In genomic region chr3:170056710-170057454, GRCh38 we compare ENCODE assay signal across 11 cellular contexts. TPM values are rescaled to one million over a fixed set of nuclear protein-coding genes. Genes with fewer than 3 reads are reported as not detected.
DNase-seq lines count a peak whose midpoint lies in the region; ATAC-seq and TF ChIP-seq lines count a peak whose summit lies in the region.
"Had no signal": no experiment of that assay in that cellular context is flagged by ENCODE, and none has a peak within 500 bp of the region (broad histone marks: within the 10 kb centered on the region; RNA-seq: fewer than 3 reads in every experiment).

No MANE protein-coding gene starts in this region.

- TF ChIP-seq POLR2A in Peyer's patch (IDR thresholded peaks at IDR 0.05) = no peak

- peak overlapping the region; percentile 52 for H3K4me3 Mint-ChIP-seq in activated CD8-positive, alpha-beta memory T cell treated with anti-CD3 and anti-CD28 coated beads, Interleukin-2, amount 10 ng/mL, durations not matched to agents 7 days and 5 days
- peak overlapping the region; percentile 63 for H3K4me3 Mint-ChIP-seq in stimulated activated effector memory CD8-positive, alpha-beta T cell treated with anti-CD3 and anti-CD28 coated beads, Interleukin-12 subunit alpha, Interleukin-12 subunit beta, amount 100 ng/mL, for 72 hours
- H3K4me3 Mint-ChIP-seq: activated CD4-positive, alpha-beta T cell treated with anti-CD3 and anti-CD28 coated beads, Interleukin-2, amount 10 ng/mL, durations not matched to agents 7 days and 5 days had no signal

- H3K4me2 ChIP-seq in KMS-11 = peak overlapping the region; percentile 80

- H3K9ac ChIP-seq in KMS-11 = peak overlapping the region; percentile 13; the same call in 1 of the 2 replicates

- peaks cover 5% of the 10 kb centered on the region for H3K36me3 Mint-ChIP-seq in activated CD8-positive, alpha-beta memory T cell treated with anti-CD3 and anti-CD28 coated beads, Interleukin-2, amount 10 ng/mL, durations not matched to agents 7 days and 5 days
- H3K36me3 Mint-ChIP-seq in stimulated activated effector memory CD8-positive, alpha-beta T cell treated with anti-CD3 and anti-CD28 coated beads, Interleukin-12 subunit alpha, Interleukin-12 subunit beta, amount 100 ng/mL, for 72 hours = no peaks in the 10 kb centered on the region

- peak overlapping the region; percentile 51; the same call in 1 of the 2 replicates for H2AFZ ChIP-seq in KMS-11 (ENCODE audit: low read depth)

- CTCF ChIA-PET in activated CD8-positive, alpha-beta memory T cell treated with anti-CD3 and anti-CD28 coated beads, Interleukin-2, amount 10 ng/mL, durations not matched to agents 7 days and 5 days (lab: Charles Lee) = interaction anchor here (1.1 to 2.2 kb wide), 4 partner anchors 11 to 300 kb away, joined by 3 to 6 read pairs (median 4); partner anchors contain the start of genes GPR160 and SKIL

- no peaks in the 10 kb centered on the region for H3K27me3 ChIP-seq in KMS-11 (ENCODE audit: insufficient read depth, low read depth)
- H3K27me3 ChIP-seq in Peyer's patch = no peaks in the 10 kb centered on the region

- H3K27ac Mint-ChIP-seq in activated CD8-positive, alpha-beta memory T cell treated with anti-CD3 and anti-CD28 coated beads, Interleukin-2, amount 10 ng/mL, durations not matched to agents 7 days and 5 days = peak overlapping the region; percentile 77
- H3K27ac Mint-ChIP-seq in stimulated activated effector memory CD8-positive, alpha-beta T cell treated with anti-CD3 and anti-CD28 coated beads, Interleukin-12 subunit alpha, Interleukin-12 subunit beta, amount 100 ng/mL, for 72 hours = peak overlapping the region; percentile 83

- no peak for DNase-seq in activated CD8-positive, alpha-beta memory T cell treated with anti-CD3 and anti-CD28 coated beads, Interleukin-2, amount 10 ng/mL, durations not matched to agents 7 days and 5 days
- no peak for DNase-seq in activated CD8-positive, alpha-beta memory T cell treated with anti-CD3 and anti-CD28 coated beads, Interleukin-2, amount 50 U/mL, for 4 hours
- no peak for DNase-seq in stimulated activated effector memory CD8-positive, alpha-beta T cell treated with anti-CD3 and anti-CD28 coated beads, Interleukin-12 subunit alpha, Interleukin-12 subunit beta, amount 100 ng/mL, for 72 hours (ENCODE audit: low spot score in 2 of 2)
- DNase-seq in Peyer's patch = no peak
- no peak for DNase-seq in putamen (ENCODE audit: low spot score)
- no peak for DNase-seq in OCI-M1 (lab: John Stamatoyannopoulos, UW)
- DNase-seq: activated CD4-positive, alpha-beta T cell treated with anti-CD3 and anti-CD28 coated beads, Interleukin-2, amount 10 ng/mL, durations not matched to agents 7 days and 5 days; GOT3; NCI-H2029 had no signal

- H3K9me3 ChIP-seq in Peyer's patch = no peaks in the 10 kb centered on the region

- H3K9me3 Mint-ChIP-seq in activated CD8-positive, alpha-beta memory T cell treated with anti-CD3 and anti-CD28 coated beads, Interleukin-2, amount 10 ng/mL, durations not matched to agents 7 days and 5 days (ENCODE audit: low read depth) = no peaks in the 10 kb centered on the region
- no peaks in the 10 kb centered on the region for H3K9me3 Mint-ChIP-seq in stimulated activated effector memory CD8-positive, alpha-beta T cell treated with anti-CD3 and anti-CD28 coated beads, Interleukin-12 subunit alpha, Interleukin-12 subunit beta, amount 100 ng/mL, for 72 hours
- H3K9me3 Mint-ChIP-seq: activated CD4-positive, alpha-beta T cell treated with anti-CD3 and anti-CD28 coated beads, Interleukin-2, amount 10 ng/mL, durations not matched to agents 7 days and 5 days had no signal

- peak; percentile 84 for ATAC-seq in activated CD8-positive, alpha-beta memory T cell treated with anti-CD3 and anti-CD28 coated beads, Interleukin-2, amount 10 ng/mL, durations not matched to agents 7 days and 5 days
- peak; percentile 94 for ATAC-seq in HG02610 (IDR thresholded peaks at IDR 0.05; ENCODE audit: unreplicated experiment)
- ATAC-seq in stimulated activated effector memory CD8-positive, alpha-beta T cell treated with anti-CD3 and anti-CD28 coated beads, Interleukin-12 subunit alpha, Interleukin-12 subunit beta, amount 100 ng/mL, for 72 hours = peak; percentile 96

- H3K27me3 Mint-ChIP-seq in activated CD8-positive, alpha-beta memory T cell treated with anti-CD3 and anti-CD28 coated beads, Interleukin-2, amount 10 ng/mL, durations not matched to agents 7 days and 5 days = no peaks in the 10 kb centered on the region
- H3K27me3 Mint-ChIP-seq: activated CD4-positive, alpha-beta T cell treated with anti-CD3 and anti-CD28 coated beads, Interleukin-2, amount 10 ng/mL, durations not matched to agents 7 days and 5 days had no signal

- H4K20me1 ChIP-seq in KMS-11 (ENCODE audit: insufficient read depth) = no peaks in the 10 kb centered on the region

- H3K4me1 ChIP-seq in KMS-11 (ENCODE audit: low read depth, poor library complexity, severe bottlenecking) (peaks cover 50% of the 10 kb centered on the region), Peyer's patch (no peaks in the 10 kb centered on the region)

- H3K79me2 ChIP-seq in KMS-11 (ENCODE audit: insufficient read depth, low read depth) = no peaks in the 10 kb centered on the region

- TF ChIP-seq CTCF in KMS-11 (conservative IDR thresholded peaks at IDR 0.05; ENCODE audit: low read depth, low read length) (no peak), Peyer's patch (IDR thresholded peaks at IDR 0.05) (no peak)

- H3K36me3 ChIP-seq in KMS-11 (ENCODE audit: insufficient read depth) (no peaks in the 10 kb centered on the region), Peyer's patch (peaks cover 0 to under 1% (median 0%) of the 10 kb centered on the region in 3 donors)

- H3K27ac ChIP-seq in KMS-11 (peak overlapping the region; percentile 62), Peyer's patch (no peak overlapping the region)

- H3K4me3 ChIP-seq in KMS-11 (IDR thresholded peaks at IDR 0.05; ENCODE audit: insufficient read depth, low read depth, low read length) = peak overlapping the region; percentile 49
- no peak overlapping the region for H3K4me3 ChIP-seq in Peyer's patch

- H3K4me1 Mint-ChIP-seq in activated CD8-positive, alpha-beta memory T cell treated with anti-CD3 and anti-CD28 coated beads, Interleukin-2, amount 10 ng/mL, durations not matched to agents 7 days and 5 days = peaks cover 51% of the 10 kb centered on the region
- peaks cover 41% of the 10 kb centered on the region for H3K4me1 Mint-ChIP-seq in stimulated activated effector memory CD8-positive, alpha-beta T cell treated with anti-CD3 and anti-CD28 coated beads, Interleukin-12 subunit alpha, Interleukin-12 subunit beta, amount 100 ng/mL, for 72 hours

RNA-seq across cellular contexts. Expression of gene GPR160, which starts 19.1 kb away (rescaled TPM):
- 1 to 10 TPM; 3.6 to 6.4 TPM for total RNA-seq in activated CD8-positive, alpha-beta memory T cell treated with anti-CD3 and anti-CD28 coated beads, Interleukin-2, amount 10 ng/mL, durations not matched to agents 7 days and 5 days
- total RNA-seq in Peyer's patch = 100 to 1,000 TPM; 144 to 231 (median 203) TPM

Comparison
In these comparisons a context has a peak if more than half of its experiments do, and no peak if none do; other contexts are left out.
1. RNA of gene GPR160, which starts 19.1 kb away (total RNA-seq): 144 to 231 TPM in Peyer's patch; 3.6 to 6.4 TPM in activated CD8-positive, alpha-beta memory T cell treated with anti-CD3 and anti-CD28 coated beads, Interleukin-2, amount 10 ng/mL, durations not matched to agents 7 days and 5 days; every median in the first group is over 10 times any median in the second.
2. Peak in every context shown above with its lines, with median percentiles within 50 percentile points of each other: ATAC-seq.